Comparison of ENCODE assay signal across 21 cellular contexts in genomic region chr17:19720210-19720475, GRCh38. TPM values are rescaled to one million over a fixed set of nuclear protein-coding genes. Genes with fewer than 3 reads are reported as not detected.
"Had no signal": no experiment of that assay in that cellular context is flagged by ENCODE, and none has a peak within 500 bp of the region (broad histone marks: within the 10 kb centered on the region; RNA-seq: fewer than 3 reads in every experiment).

No MANE protein-coding gene starts in this region.

- H3K36me3 ChIP-seq: prostate gland, right lobe of liver had no signal

- H3K4me1 ChIP-seq: prostate gland had no signal

- ATAC-seq: activated CD8-positive, alpha-beta memory T cell treated with anti-CD3 and anti-CD28 coated beads, Interleukin-2, amount 10 ng/mL, durations not matched to agents 7 days and 5 days; activated naive CD8-positive, alpha-beta T cell treated with anti-CD3 and anti-CD28 coated beads, Interleukin-2, amount 50 U/mL, for 24 hours; foreskin keratinocyte; natural killer cell; stimulated activated naive CD8-positive, alpha-beta T cell treated with anti-CD3 and anti-CD28 coated beads, Interleukin-15, amount 100 ng/mL, for 72 hours had no signal

- H3K9me3 Mint-ChIP-seq: activated CD4-positive, alpha-beta memory T cell treated with anti-CD3 and anti-CD28 coated beads for 36 hours; activated naive CD4-positive, alpha-beta T cell treated with anti-CD3 and anti-CD28 coated beads for 36 hours; activated naive CD8-positive, alpha-beta T cell treated with anti-CD3 and anti-CD28 coated beads, Interleukin-2, amount 50 U/mL, for 24 hours; activated T-helper 2 cell treated with anti-CD3 and anti-CD28 coated beads, Interferon-gamma antibody, Interleukin-2, Interleukin-4, amounts not matched to agents 10 μg/mL and 5 μg/mL and 100 μg/mL, durations not matched to agents 14 hours and 24 hours and 36 hours; natural killer cell; stimulated activated naive CD8-positive, alpha-beta T cell treated with anti-CD3 and anti-CD28 coated beads, Interleukin-15, amount 100 ng/mL, for 72 hours had no signal

- H3K27me3 Mint-ChIP-seq: activated CD4-positive, alpha-beta memory T cell treated with anti-CD3 and anti-CD28 coated beads for 36 hours; activated naive CD8-positive, alpha-beta T cell treated with anti-CD3 and anti-CD28 coated beads, Interleukin-2, amount 50 U/mL, for 24 hours; stimulated activated naive CD8-positive, alpha-beta T cell treated with anti-CD3 and anti-CD28 coated beads, Interleukin-15, amount 100 ng/mL, for 72 hours had no signal

- H3K4me3 Mint-ChIP-seq: activated CD4-positive, alpha-beta memory T cell treated with anti-CD3 and anti-CD28 coated beads for 36 hours; activated CD8-positive, alpha-beta memory T cell treated with anti-CD3 and anti-CD28 coated beads, Interleukin-2, amount 10 ng/mL, durations not matched to agents 7 days and 5 days; activated naive CD4-positive, alpha-beta T cell treated with anti-CD3 and anti-CD28 coated beads for 36 hours; activated naive CD8-positive, alpha-beta T cell treated with anti-CD3 and anti-CD28 coated beads, Interleukin-2, amount 50 U/mL, for 24 hours; natural killer cell; stimulated activated naive CD8-positive, alpha-beta T cell treated with anti-CD3 and anti-CD28 coated beads, Interleukin-15, amount 100 ng/mL, for 72 hours had no signal

- H3K27ac ChIP-seq: foreskin keratinocyte, prostate gland, right lobe of liver, testis, VCaP had no signal

- H3K4me3 ChIP-seq: prostate gland, right lobe of liver, testis had no signal

- H3K9me3 ChIP-seq: prostate gland, right lobe of liver, testis had no signal

- H3K27me3 ChIP-seq: foreskin keratinocyte, right lobe of liver, testis had no signal

- H3K27ac Mint-ChIP-seq: activated CD4-positive, alpha-beta memory T cell treated with anti-CD3 and anti-CD28 coated beads for 36 hours; activated CD8-positive, alpha-beta memory T cell treated with anti-CD3 and anti-CD28 coated beads, Interleukin-2, amount 10 ng/mL, durations not matched to agents 7 days and 5 days; activated naive CD4-positive, alpha-beta T cell treated with anti-CD3 and anti-CD28 coated beads for 36 hours; activated naive CD8-positive, alpha-beta T cell treated with anti-CD3 and anti-CD28 coated beads, Interleukin-2, amount 50 U/mL, for 24 hours; activated T-helper 2 cell treated with anti-CD3 and anti-CD28 coated beads, Interferon-gamma antibody, Interleukin-2, Interleukin-4, amounts not matched to agents 10 μg/mL and 5 μg/mL and 100 μg/mL, durations not matched to agents 14 hours and 24 hours and 36 hours; stimulated activated naive CD8-positive, alpha-beta T cell treated with anti-CD3 and anti-CD28 coated beads, Interleukin-15, amount 100 ng/mL, for 72 hours had no signal

- H3K36me3 Mint-ChIP-seq: activated CD4-positive, alpha-beta memory T cell treated with anti-CD3 and anti-CD28 coated beads for 36 hours; activated CD8-positive, alpha-beta memory T cell treated with anti-CD3 and anti-CD28 coated beads, Interleukin-2, amount 10 ng/mL, durations not matched to agents 7 days and 5 days; natural killer cell had no signal

- DNase-seq: activated CD4-positive, alpha-beta memory T cell treated with anti-CD3 and anti-CD28 coated beads for 36 hours; activated CD8-positive, alpha-beta memory T cell treated with anti-CD3 and anti-CD28 coated beads, Interleukin-2, amount 10 ng/mL, durations not matched to agents 7 days and 5 days; activated naive CD4-positive, alpha-beta T cell treated with anti-CD3 and anti-CD28 coated beads for 36 hours; activated naive CD8-positive, alpha-beta T cell treated with anti-CD3 and anti-CD28 coated beads, Interleukin-2, amount 50 U/mL, for 24 hours; activated T-cell treated with anti-CD3 and anti-CD28 coated beads, Interleukin-2, amount 50 U/mL, for 1 hour; aorta; cortex of kidney; effector memory CD4-positive, alpha-beta T cell; head of caudate nucleus; mammary epithelial cell; natural killer cell; stimulated activated naive CD8-positive, alpha-beta T cell treated with anti-CD3 and anti-CD28 coated beads, Interleukin-15, amount 100 ng/mL, for 72 hours; testis had no signal

RNA-seq across cellular contexts. Expression of gene SLC47A2, which starts 3.8 kb away (rescaled TPM):
- total RNA-seq: activated CD4-positive, alpha-beta memory T cell treated with anti-CD3 and anti-CD28 coated beads for 36 hours; activated CD8-positive, alpha-beta memory T cell treated with anti-CD3 and anti-CD28 coated beads, Interleukin-2, amount 10 ng/mL, durations not matched to agents 7 days and 5 days; activated naive CD4-positive, alpha-beta T cell treated with anti-CD3 and anti-CD28 coated beads for 36 hours; activated T-helper 2 cell treated with anti-CD3 and anti-CD28 coated beads, Interferon-gamma antibody, Interleukin-2, Interleukin-4, amounts not matched to agents 10 μg/mL and 5 μg/mL and 100 μg/mL, durations not matched to agents 14 hours and 24 hours and 36 hours; aorta; natural killer cell; osteoblast; prostate gland; right lobe of liver; T-helper 1 cell treated with Interleukin-12 subunit alpha and Interleukin-12 subunit beta and Interleukin-4 antibody, amounts not matched to agents 30 ng/mL and 1 ng/mL, for 36 hours had no signal
- polyA plus RNA-seq: urinary bladder had no signal

RNA-seq across cellular contexts. Expression of gene ALDH3A1, which starts 28.0 kb away (rescaled TPM):
- total RNA-seq: activated naive CD4-positive, alpha-beta T cell treated with anti-CD3 and anti-CD28 coated beads for 36 hours; activated T-helper 2 cell treated with anti-CD3 and anti-CD28 coated beads, Interferon-gamma antibody, Interleukin-2, Interleukin-4, amounts not matched to agents 10 μg/mL and 5 μg/mL and 100 μg/mL, durations not matched to agents 14 hours and 24 hours and 36 hours; natural killer cell; T-helper 1 cell treated with Interleukin-12 subunit alpha and Interleukin-12 subunit beta and Interleukin-4 antibody, amounts not matched to agents 30 ng/mL and 1 ng/mL, for 36 hours had no signal
